ENCODE assay signal across 1 cellular context in genomic region chr11:57584341-57584740, GRCh38.
TF ChIP-seq lines count a peak whose summit lies in the region.

No MANE protein-coding gene starts in this region.

TF ChIP-seq in HepG2, 621 proteins besides CTCF, POLR2A, EP300 and RAD21:
- TF ChIP-seq SMARCC2 (IDR thresholded peaks at IDR 0.05) (no peak), ZFX (CRISPR knock-in tag; IDR thresholded peaks at IDR 0.05; ENCODE audit: low read depth) (0 out of 2 replicates have a peak, but pooled peaks have one; percentile 13)
